In the genomic region with DNA sequence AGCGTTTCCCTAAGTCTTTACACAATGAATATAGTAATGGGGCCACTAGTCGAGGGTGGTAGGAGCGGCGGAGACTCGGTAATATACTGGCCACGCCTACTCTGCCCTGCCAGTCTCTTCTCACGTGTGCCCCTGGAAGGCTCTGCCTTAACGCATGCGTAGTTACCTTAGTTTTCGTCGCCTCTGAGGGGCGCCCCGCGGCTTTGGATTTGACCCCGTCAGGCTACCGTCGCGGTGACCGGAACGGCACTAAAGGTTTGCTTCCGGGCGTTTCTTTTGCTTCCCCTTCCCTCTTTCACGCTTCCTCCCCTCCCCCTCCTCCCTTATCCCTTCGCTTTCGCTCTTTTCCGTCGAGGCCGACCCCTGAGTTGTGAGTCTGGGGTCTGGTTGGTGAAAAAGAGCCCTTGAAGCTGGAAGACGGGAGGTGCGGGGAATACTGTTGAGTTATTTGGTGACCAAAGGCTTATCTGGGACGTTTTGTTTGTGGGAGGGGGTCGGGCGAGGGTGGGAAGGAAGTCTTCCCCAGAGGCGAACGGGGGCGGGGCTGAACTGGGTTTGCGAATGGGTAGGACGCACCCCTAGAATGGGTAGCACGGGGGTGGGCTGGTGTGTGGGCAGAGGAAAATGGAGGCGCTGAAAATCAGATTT, we compare ENCODE assay signal across 1 cellular context.
TF ChIP-seq lines count a peak whose summit lies in the region.

A gene (plus strand): TSS at position 270 of the 648 bp plus-strand sequence. CDS start 1,352 bp downstream, outside the sequence.

TF ChIP-seq in HEK293, 187 proteins besides CTCF, POLR2A, EP300 and RAD21 (continued from another document and continues in another):
- TF ChIP-seq, protein P1, sequence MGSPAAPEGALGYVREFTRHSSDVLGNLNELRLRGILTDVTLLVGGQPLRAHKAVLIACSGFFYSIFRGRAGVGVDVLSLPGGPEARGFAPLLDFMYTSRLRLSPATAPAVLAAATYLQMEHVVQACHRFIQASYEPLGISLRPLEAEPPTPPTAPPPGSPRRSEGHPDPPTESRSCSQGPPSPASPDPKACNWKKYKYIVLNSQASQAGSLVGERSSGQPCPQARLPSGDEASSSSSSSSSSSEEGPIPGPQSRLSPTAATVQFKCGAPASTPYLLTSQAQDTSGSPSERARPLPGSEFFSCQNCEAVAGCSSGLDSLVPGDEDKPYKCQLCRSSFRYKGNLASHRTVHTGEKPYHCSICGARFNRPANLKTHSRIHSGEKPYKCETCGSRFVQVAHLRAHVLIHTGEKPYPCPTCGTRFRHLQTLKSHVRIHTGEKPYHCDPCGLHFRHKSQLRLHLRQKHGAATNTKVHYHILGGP (tag by site-specific recombination; IDR thresholded peaks at IDR 0.05) = no peak
- TF ChIP-seq, protein P2, sequence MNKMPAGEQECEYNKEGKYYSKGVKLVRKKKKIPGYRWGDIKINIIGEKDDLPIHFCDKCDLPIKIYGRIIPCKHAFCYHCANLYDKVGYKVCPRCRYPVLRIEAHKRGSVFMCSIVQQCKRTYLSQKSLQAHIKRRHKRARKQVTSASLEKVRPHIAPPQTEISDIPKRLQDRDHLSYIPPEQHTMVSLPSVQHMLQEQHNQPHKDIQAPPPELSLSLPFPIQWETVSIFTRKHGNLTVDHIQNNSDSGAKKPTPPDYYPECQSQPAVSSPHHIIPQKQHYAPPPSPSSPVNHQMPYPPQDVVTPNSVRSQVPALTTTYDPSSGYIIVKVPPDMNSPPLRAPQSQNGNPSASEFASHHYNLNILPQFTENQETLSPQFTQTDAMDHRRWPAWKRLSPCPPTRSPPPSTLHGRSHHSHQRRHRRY (tag by site-specific recombination; IDR thresholded peaks at IDR 0.05) = no peak
- TF ChIP-seq ZNF211 (tag by site-specific recombination; IDR thresholded peaks at IDR 0.05; ENCODE audit: low read depth) (no peak), ZNF544 (tag by site-specific recombination; IDR thresholded peaks at IDR 0.05) (no peak), ZNF114 (tag by site-specific recombination; IDR thresholded peaks at IDR 0.05) (no peak), KLF7 (tag by site-specific recombination; IDR thresholded peaks at IDR 0.05; ENCODE audit: borderline replicate concordance) (peak; percentile 76; the same call in 1 of the 2 replicates), KLF1 (tag by site-specific recombination; IDR thresholded peaks at IDR 0.05) (peak; percentile 56; the same call in 1 of the 2 replicates), ZSCAN23 (tag by site-specific recombination; IDR thresholded peaks at IDR 0.05) (no peak; the same call in 1 of the 2 replicates), ZNF132 (tag by site-specific recombination; IDR thresholded peaks at IDR 0.05; ENCODE audit: borderline replicate concordance) (no peak), SCRT2 (tag by site-specific recombination; IDR thresholded peaks at IDR 0.05) (no peak), ZNF624 (tag by site-specific recombination; IDR thresholded peaks at IDR 0.05) (no peak), TRIM28 (IDR thresholded peaks at IDR 0.05; ENCODE audit: borderline replicate concordance, low read length) (no peak), ZNF311 (tag by site-specific recombination; IDR thresholded peaks at IDR 0.05; ENCODE audit: borderline replicate concordance) (no peak), ZNF677 (tag by site-specific recombination; IDR thresholded peaks at IDR 0.05) (no peak), YY1 (tag by site-specific recombination; IDR thresholded peaks at IDR 0.05) (no peak), KLF16 (tag by site-specific recombination; IDR thresholded peaks at IDR 0.05) (no peak; the same call in none of the 2 replicates), IKZF3 (tag by site-specific recombination; IDR thresholded peaks at IDR 0.05) (peak; percentile 57), ZNF23 (tag by site-specific recombination; IDR thresholded peaks at IDR 0.05; ENCODE audit: borderline replicate concordance) (no peak), ZBTB20 (tag by site-specific recombination; IDR thresholded peaks at IDR 0.05) (no peak), ZNF324 (tag by site-specific recombination; IDR thresholded peaks at IDR 0.05) (peak; percentile 72; the same call in 1 of the 2 replicates), ZXDB (tag by site-specific recombination; IDR thresholded peaks at IDR 0.05) (peak; percentile 98), ZNF274 (IDR thresholded peaks at IDR 0.05; ENCODE audit: low read length) (no peak), ZNF274 (tag by site-specific recombination; IDR thresholded peaks at IDR 0.05; ENCODE audit: borderline replicate concordance) (no peak), SP3 (tag by site-specific recombination; IDR thresholded peaks at IDR 0.05) (peak; percentile 88), ZNF157 (tag by site-specific recombination; IDR thresholded peaks at IDR 0.05) (no peak), ZNF354C (tag by site-specific recombination; IDR thresholded peaks at IDR 0.05; ENCODE audit: borderline replicate concordance, low read depth) (no peak), ZNF549 (tag by site-specific recombination; IDR thresholded peaks at IDR 0.05) (no peak), RBAK (tag by site-specific recombination; IDR thresholded peaks at IDR 0.05) (no peak), GLI2 (tag by site-specific recombination; IDR thresholded peaks at IDR 0.05; ENCODE audit: borderline replicate concordance, low read depth) (no peak), ZBTB8A (tag by site-specific recombination; IDR thresholded peaks at IDR 0.05) (peak; percentile 79), ZNF10 (tag by site-specific recombination; IDR thresholded peaks at IDR 0.05) (no peak), ZNF548 (tag by site-specific recombination; IDR thresholded peaks at IDR 0.05) (no peak), ZNF791 (tag by site-specific recombination; IDR thresholded peaks at IDR 0.05) (no peak), ZFP3 (tag by site-specific recombination; IDR thresholded peaks at IDR 0.05; ENCODE audit: low read depth) (no peak), ZNF16 (tag by site-specific recombination; IDR thresholded peaks at IDR 0.05; ENCODE audit: low read depth) (no peak), FEZF1 (tag by site-specific recombination; IDR thresholded peaks at IDR 0.05) (no peak), ZBTB17 (tag by site-specific recombination; IDR thresholded peaks at IDR 0.05) (peak; percentile 93), KLF10 (tag by site-specific recombination; IDR thresholded peaks at IDR 0.05) (0 out of 2 replicates have a peak, but pooled peaks have one; percentile 42), ZNF184 (tag by site-specific recombination; IDR thresholded peaks at IDR 0.05) (no peak), ZNF416 (tag by site-specific recombination; IDR thresholded peaks at IDR 0.05) (no peak), ZNF423 (tag by site-specific recombination; IDR thresholded peaks at IDR 0.05) (no peak), MEIS1 (CRISPR knock-in tag; IDR thresholded peaks at IDR 0.05; ENCODE audit: borderline replicate concordance) (no peak), ZNF747 (tag by site-specific recombination; IDR thresholded peaks at IDR 0.05) (no peak), GLIS2 (tag by site-specific recombination; IDR thresholded peaks at IDR 0.05) (no peak), ZNF837 (tag by site-specific recombination; IDR thresholded peaks at IDR 0.05) (no peak), KLF9 (tag by site-specific recombination; IDR thresholded peaks at IDR 0.05; ENCODE audit: low read depth) (peak; percentile 67)
- TF ChIP-seq, protein P3, sequence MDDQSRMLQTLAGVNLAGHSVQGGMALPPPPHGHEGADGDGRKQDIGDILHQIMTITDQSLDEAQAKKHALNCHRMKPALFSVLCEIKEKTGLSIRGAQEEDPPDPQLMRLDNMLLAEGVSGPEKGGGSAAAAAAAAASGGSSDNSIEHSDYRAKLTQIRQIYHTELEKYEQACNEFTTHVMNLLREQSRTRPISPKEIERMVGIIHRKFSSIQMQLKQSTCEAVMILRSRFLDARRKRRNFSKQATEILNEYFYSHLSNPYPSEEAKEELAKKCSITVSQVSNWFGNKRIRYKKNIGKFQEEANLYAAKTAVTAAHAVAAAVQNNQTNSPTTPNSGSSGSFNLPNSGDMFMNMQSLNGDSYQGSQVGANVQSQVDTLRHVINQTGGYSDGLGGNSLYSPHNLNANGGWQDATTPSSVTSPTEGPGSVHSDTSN (CRISPR knock-in tag; IDR thresholded peaks at IDR 0.05) = no peak
- TF ChIP-seq, protein P4, sequence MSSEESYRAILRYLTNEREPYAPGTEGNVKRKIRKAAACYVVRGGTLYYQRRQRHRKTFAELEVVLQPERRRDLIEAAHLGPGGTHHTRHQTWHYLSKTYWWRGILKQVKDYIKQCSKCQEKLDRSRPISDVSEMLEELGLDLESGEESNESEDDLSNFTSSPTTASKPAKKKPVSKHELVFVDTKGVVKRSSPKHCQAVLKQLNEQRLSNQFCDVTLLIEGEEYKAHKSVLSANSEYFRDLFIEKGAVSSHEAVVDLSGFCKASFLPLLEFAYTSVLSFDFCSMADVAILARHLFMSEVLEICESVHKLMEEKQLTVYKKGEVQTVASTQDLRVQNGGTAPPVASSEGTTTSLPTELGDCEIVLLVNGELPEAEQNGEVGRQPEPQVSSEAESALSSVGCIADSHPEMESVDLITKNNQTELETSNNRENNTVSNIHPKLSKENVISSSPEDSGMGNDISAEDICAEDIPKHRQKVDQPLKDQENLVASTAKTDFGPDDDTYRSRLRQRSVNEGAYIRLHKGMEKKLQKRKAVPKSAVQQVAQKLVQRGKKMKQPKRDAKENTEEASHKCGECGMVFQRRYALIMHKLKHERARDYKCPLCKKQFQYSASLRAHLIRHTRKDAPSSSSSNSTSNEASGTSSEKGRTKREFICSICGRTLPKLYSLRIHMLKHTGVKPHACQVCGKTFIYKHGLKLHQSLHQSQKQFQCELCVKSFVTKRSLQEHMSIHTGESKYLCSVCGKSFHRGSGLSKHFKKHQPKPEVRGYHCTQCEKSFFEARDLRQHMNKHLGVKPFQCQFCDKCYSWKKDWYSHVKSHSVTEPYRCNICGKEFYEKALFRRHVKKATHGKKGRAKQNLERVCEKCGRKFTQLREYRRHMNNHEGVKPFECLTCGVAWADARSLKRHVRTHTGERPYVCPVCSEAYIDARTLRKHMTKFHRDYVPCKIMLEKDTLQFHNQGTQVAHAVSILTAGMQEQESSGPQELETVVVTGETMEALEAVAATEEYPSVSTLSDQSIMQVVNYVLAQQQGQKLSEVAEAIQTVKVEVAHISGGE (tag by site-specific recombination; conservative IDR thresholded peaks at IDR 0.05; ENCODE audit: low read depth) = peak; percentile 97
- TF ChIP-seq, protein P5, sequence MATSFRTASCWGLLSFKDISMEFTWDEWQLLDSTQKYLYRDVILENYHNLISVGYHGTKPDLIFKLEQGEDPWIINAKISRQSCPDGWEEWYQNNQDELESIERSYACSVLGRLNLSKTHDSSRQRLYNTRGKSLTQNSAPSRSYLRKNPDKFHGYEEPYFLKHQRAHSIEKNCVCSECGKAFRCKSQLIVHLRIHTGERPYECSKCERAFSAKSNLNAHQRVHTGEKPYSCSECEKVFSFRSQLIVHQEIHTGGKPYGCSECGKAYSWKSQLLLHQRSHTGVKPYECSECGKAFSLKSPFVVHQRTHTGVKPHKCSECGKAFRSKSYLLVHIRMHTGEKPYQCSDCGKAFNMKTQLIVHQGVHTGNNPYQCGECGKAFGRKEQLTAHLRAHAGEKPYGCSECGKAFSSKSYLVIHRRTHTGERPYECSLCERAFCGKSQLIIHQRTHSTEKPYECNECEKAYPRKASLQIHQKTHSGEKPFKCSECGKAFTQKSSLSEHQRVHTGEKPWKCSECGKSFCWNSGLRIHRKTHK (tag by site-specific recombination; IDR thresholded peaks at IDR 0.05) = no peak
- TF ChIP-seq, protein P6, sequence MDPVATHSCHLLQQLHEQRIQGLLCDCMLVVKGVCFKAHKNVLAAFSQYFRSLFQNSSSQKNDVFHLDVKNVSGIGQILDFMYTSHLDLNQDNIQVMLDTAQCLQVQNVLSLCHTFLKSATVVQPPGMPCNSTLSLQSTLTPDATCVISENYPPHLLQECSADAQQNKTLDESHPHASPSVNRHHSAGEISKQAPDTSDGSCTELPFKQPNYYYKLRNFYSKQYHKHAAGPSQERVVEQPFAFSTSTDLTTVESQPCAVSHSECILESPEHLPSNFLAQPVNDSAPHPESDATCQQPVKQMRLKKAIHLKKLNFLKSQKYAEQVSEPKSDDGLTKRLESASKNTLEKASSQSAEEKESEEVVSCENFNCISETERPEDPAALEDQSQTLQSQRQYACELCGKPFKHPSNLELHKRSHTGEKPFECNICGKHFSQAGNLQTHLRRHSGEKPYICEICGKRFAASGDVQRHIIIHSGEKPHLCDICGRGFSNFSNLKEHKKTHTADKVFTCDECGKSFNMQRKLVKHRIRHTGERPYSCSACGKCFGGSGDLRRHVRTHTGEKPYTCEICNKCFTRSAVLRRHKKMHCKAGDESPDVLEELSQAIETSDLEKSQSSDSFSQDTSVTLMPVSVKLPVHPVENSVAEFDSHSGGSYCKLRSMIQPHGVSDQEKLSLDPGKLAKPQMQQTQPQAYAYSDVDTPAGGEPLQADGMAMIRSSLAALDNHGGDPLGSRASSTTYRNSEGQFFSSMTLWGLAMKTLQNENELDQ (tag by site-specific recombination; IDR thresholded peaks at IDR 0.05; ENCODE audit: low read depth) = no peak
- TF ChIP-seq, protein P7, sequence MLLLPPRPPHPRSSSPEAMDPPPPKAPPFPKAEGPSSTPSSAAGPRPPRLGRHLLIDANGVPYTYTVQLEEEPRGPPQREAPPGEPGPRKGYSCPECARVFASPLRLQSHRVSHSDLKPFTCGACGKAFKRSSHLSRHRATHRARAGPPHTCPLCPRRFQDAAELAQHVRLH (tag by site-specific recombination; IDR thresholded peaks at IDR 0.05) = peak; percentile 97
- TF ChIP-seq, protein P8, sequence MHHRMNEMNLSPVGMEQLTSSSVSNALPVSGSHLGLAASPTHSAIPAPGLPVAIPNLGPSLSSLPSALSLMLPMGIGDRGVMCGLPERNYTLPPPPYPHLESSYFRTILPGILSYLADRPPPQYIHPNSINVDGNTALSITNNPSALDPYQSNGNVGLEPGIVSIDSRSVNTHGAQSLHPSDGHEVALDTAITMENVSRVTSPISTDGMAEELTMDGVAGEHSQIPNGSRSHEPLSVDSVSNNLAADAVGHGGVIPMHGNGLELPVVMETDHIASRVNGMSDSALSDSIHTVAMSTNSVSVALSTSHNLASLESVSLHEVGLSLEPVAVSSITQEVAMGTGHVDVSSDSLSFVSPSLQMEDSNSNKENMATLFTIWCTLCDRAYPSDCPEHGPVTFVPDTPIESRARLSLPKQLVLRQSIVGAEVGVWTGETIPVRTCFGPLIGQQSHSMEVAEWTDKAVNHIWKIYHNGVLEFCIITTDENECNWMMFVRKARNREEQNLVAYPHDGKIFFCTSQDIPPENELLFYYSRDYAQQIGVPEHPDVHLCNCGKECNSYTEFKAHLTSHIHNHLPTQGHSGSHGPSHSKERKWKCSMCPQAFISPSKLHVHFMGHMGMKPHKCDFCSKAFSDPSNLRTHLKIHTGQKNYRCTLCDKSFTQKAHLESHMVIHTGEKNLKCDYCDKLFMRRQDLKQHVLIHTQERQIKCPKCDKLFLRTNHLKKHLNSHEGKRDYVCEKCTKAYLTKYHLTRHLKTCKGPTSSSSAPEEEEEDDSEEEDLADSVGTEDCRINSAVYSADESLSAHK (tag by site-specific recombination; IDR thresholded peaks at IDR 0.05) = peak; percentile 71
- TF ChIP-seq, protein P9, sequence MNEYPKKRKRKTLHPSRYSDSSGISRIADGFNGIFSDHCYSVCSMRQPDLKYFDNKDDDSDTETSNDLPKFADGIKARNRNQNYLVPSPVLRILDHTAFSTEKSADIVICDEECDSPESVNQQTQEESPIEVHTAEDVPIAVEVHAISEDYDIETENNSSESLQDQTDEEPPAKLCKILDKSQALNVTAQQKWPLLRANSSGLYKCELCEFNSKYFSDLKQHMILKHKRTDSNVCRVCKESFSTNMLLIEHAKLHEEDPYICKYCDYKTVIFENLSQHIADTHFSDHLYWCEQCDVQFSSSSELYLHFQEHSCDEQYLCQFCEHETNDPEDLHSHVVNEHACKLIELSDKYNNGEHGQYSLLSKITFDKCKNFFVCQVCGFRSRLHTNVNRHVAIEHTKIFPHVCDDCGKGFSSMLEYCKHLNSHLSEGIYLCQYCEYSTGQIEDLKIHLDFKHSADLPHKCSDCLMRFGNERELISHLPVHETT (tag by site-specific recombination; IDR thresholded peaks at IDR 0.05) = peak; percentile 64; the same call in 1 of the 2 replicates
